31 cellular contexts compared by ENCODE assay signal in genomic region chr9:130945173-130945572, GRCh38. TPM values are rescaled to one million over a fixed set of nuclear protein-coding genes. Genes with fewer than 3 reads are reported as not detected.
A peak's percentile ranks its signal among the peaks of the same experiment; 100 is the strongest.
DNase-seq lines count a peak whose midpoint lies in the region; ATAC-seq, FAIRE-seq and TF ChIP-seq lines count a peak whose summit lies in the region.
"Had no signal": no experiment of that assay in that cellular context is flagged by ENCODE, and none has a peak within 500 bp of the region (broad histone marks: within the 10 kb centered on the region; RNA-seq: fewer than 3 reads in every experiment).

No MANE protein-coding gene starts in this region.

- no peak overlapping the region for H3K9ac ChIP-seq in K562 (ENCODE audit: insufficient read depth in 1 of 2, low read depth in 2 of 2, low read length in 2 of 2)
- H3K9ac ChIP-seq: BLaER1 had no signal

- 7% methylated on average over 9 of the region's 9 CpGs for WGBS in K562 (ENCODE audit: insufficient coverage, low coverage, missing lambda C conversion rate)

- H3K79me2 ChIP-seq in K562 (ENCODE audit: control insufficient read depth, insufficient read depth, low read length) (no peaks in the 10 kb centered on the region), osteoblast (ENCODE audit: insufficient read depth, low read length) (no peaks in the 10 kb centered on the region)

- no peak for TF ChIP-seq EP300 in K562 (IDR thresholded peaks at IDR 0.05; ENCODE audit: low read length)

- no peak for FAIRE-seq in K562 (lab: Jason Lieb, UNC)
- FAIRE-seq: GM12878, GM12892, GM18507, GM19239 had no signal

- BruUV-seq in K562 (replicated peaks; lab: Mats Ljungman, UMichigan): no TSS peak

- H3K27ac ChIP-seq in left ventricle myocardium inferior (replicated peaks) (no peak overlapping the region), K562 (ENCODE audit: extremely low read depth, low read depth, low read length) (no peak overlapping the region), osteoblast (ENCODE audit: low read depth, low read length) (no peak overlapping the region)
- H3K27ac ChIP-seq: 22Rv1, BLaER1 had no signal

- H3K4me3 ChIP-seq in left ventricle myocardium inferior (no peak overlapping the region), K562 (no peak overlapping the region), osteoblast (ENCODE audit: insufficient read depth, low read length) (no peak overlapping the region)
- H3K4me3 ChIP-seq: BLaER1, GM12878 had no signal

- DNase-seq in Right ventricle myocardium inferior (ENCODE audit: missing footprints) (peak; percentile 0), left ventricle myocardium inferior (no peak), K562 (ENCODE audit: extremely low read depth in 1 of 4, low spot score in 3 of 4) (peak in 2 of 4 experiments; percentile 29 to 61), osteoblast (ENCODE audit: insufficient read length, low spot score, missing footprints) (peak; percentile 56), T-helper 2 cell (no peak)
- DNase-seq: ACHN; BE2C; C1 segment of cervical spinal cord; CD4-positive, alpha-beta memory T cell; CD4-positive, CD25-positive, alpha-beta regulatory T cell; CD8-positive, alpha-beta memory T cell; COR-L47; DMS 273 treated with DMSO at 0.1 percent for 48 hours; DMS153; DMS79; DND-41; EL; GDM1 had no signal

- POLR2A ChIA-PET in K562 (lab: Yijun Ruan, JAX): interaction anchor here (0.6 to 7.4 kb wide), 14 partner anchors 8 to 99 kb away, joined by 3 to 93 read pairs (median 4); no protein-coding TSS in a partner anchor

- TF ChIP-seq CTCF in left ventricle myocardium inferior (IDR thresholded peaks at IDR 0.05; ENCODE audit: borderline replicate concordance): no peak
- TF ChIP-seq CTCF in K562 (IDR thresholded peaks at IDR 0.05 in 2 of 3, conservative IDR thresholded peaks at IDR 0.05 in 1 of 3; ENCODE audit: insufficient read depth in 2 of 3, low read depth in 1 of 3, low read length in 3 of 3): no peak
- TF ChIP-seq CTCF in osteoblast (IDR thresholded peaks at IDR 0.05; ENCODE audit: extremely low read depth, low read depth, low read length): no peak

- no peak for TF ChIP-seq RAD21 in K562 (CRISPR knock-in tag; conservative IDR thresholded peaks at IDR 0.05 in 1 of 2, IDR thresholded peaks at IDR 0.05 in 1 of 2)

- H3K36me3 ChIP-seq in left ventricle myocardium inferior (no peaks in the 10 kb centered on the region), K562 (ENCODE audit: control insufficient read depth, insufficient read depth, low read length) (no peaks in the 10 kb centered on the region), osteoblast (ENCODE audit: insufficient read depth, low read length) (no peaks in the 10 kb centered on the region)
- H3K36me3 ChIP-seq: BE2C, BLaER1 had no signal

- H2AFZ ChIP-seq in K562 (ENCODE audit: low read depth, low read length) (no peak overlapping the region), osteoblast (ENCODE audit: low read length) (no peak overlapping the region)

- peaks cover 8% of the 10 kb centered on the region for H3K4me1 ChIP-seq in left ventricle myocardium inferior
- H3K4me1 ChIP-seq in K562 (replicated peaks in 1 of 2; ENCODE audit: control insufficient read depth in 2 of 2, insufficient read depth in 2 of 2, low read length in 2 of 2): peaks cover 6 to 17% of the 10 kb centered on the region in 2 experiments; a peak in 4 of 5 replicates
- no peaks in the 10 kb centered on the region for H3K4me1 ChIP-seq in osteoblast (ENCODE audit: insufficient read depth, low read length)
- H3K4me1 ChIP-seq: BE2C, BLaER1 had no signal

- peaks cover 8% of the 10 kb centered on the region for H3K9me1 ChIP-seq in K562 (ENCODE audit: control insufficient read depth, insufficient read depth, low read length)

- peaks cover 54% of the 10 kb centered on the region for H4K20me1 ChIP-seq in K562 (replicated peaks; ENCODE audit: control insufficient read depth, insufficient read depth, low read length)
- peaks cover 5% of the 10 kb centered on the region for H4K20me1 ChIP-seq in osteoblast (ENCODE audit: insufficient read depth, low read length)

- CTCF ChIA-PET in K562 (lab: Yijun Ruan, JAX; ENCODE audit: low intra/inter-chr PET ratio): no interaction called here

- in situ Hi-C loops in K562 (cut with MboI): no loop called here

- intact Hi-C loops in Right ventricle myocardium inferior (cut with DNase I): no loop called here
- intact Hi-C loops in left ventricle myocardium inferior (cut with micrococcal nuclease): loop anchor here (10.0 kb wide), 1 partner anchor 240 kb away; no protein-coding TSS in a partner anchor
- intact Hi-C loops in K562 (cut with micrococcal nuclease): no loop called here

- H3K27me3 ChIP-seq in left ventricle myocardium inferior (ENCODE audit: low read depth): peaks cover 73% of the 10 kb centered on the region
- H3K27me3 ChIP-seq in K562 (ENCODE audit: control insufficient read depth in 2 of 2, insufficient read depth in 2 of 2, low read length in 2 of 2): peaks cover 40 to 82% of the 10 kb centered on the region in 2 experiments
- peaks cover 40% of the 10 kb centered on the region for H3K27me3 ChIP-seq in osteoblast (ENCODE audit: insufficient read depth, low read length)

- no peak for ATAC-seq in Right ventricle myocardium inferior
- ATAC-seq in K562: no peak
- ATAC-seq in GM18868 (IDR thresholded peaks at IDR 0.05; ENCODE audit: unreplicated experiment): no peak
- ATAC-seq: GM12878 had no signal

- no peak for TF ChIP-seq POLR2A in K562 (conservative IDR thresholded peaks at IDR 0.05)

- H3K4me2 ChIP-seq in K562 (ENCODE audit: insufficient read depth, low read length) (no peak overlapping the region), osteoblast (ENCODE audit: insufficient read depth, low read length) (no peak overlapping the region)
- H3K4me2 ChIP-seq: BLaER1 had no signal

- H3K9me3 ChIP-seq in left ventricle myocardium inferior (replicated peaks): peaks cover 6% of the 10 kb centered on the region
- H3K9me3 ChIP-seq in K562 (replicated peaks; ENCODE audit: control insufficient read depth, insufficient read depth, low read depth, low read length): peaks cover 6% of the 10 kb centered on the region
- H3K9me3 ChIP-seq in osteoblast (ENCODE audit: low read depth, low read length): peaks cover 4% of the 10 kb centered on the region
- H3K9me3 ChIP-seq: BE2C had no signal

TF ChIP-seq in K562, 482 proteins besides CTCF, POLR2A, EP300 and RAD21 (continues in another document):
- TF ChIP-seq ZNF76 (CRISPR knock-in tag; IDR thresholded peaks at IDR 0.05; ENCODE audit: borderline replicate concordance): no peak
- no peak for TF ChIP-seq POLR3G (IDR thresholded peaks at IDR 0.05; ENCODE audit: extremely low read depth, insufficient read length, insufficient replicate concordance)
- no peak for TF ChIP-seq HMG20A (CRISPR knock-in tag; conservative IDR thresholded peaks at IDR 0.05)
- no peak for TF ChIP-seq KLF6 (CRISPR knock-in tag; IDR thresholded peaks at IDR 0.05; ENCODE audit: borderline replicate concordance)
- no peak for TF ChIP-seq CBX1 (IDR thresholded peaks at IDR 0.05; ENCODE audit: low read depth)
- TF ChIP-seq RFX1 (IDR thresholded peaks at IDR 0.05): no peak

RNA-seq across cellular contexts. Expression of gene FIBCD1, which starts 6.1 kb away (rescaled TPM):
- total RNA-seq in Right ventricle myocardium inferior: 0.57 TPM
- total RNA-seq in left ventricle myocardium inferior: 0.58 TPM
- 0.21 TPM in 1 of 2 replicates, not detected in the other for total RNA-seq in K562 (2011; cell fraction: chromatin; rRNA removed; ENCODE audit: low replicate concordance)
- not detected in 2 replicates for total RNA-seq in K562 (2011; cell fraction: nucleolus; rRNA removed)
- not detected in 2 replicates for total RNA-seq in K562 (2011; cell fraction: nucleoplasm; rRNA removed)
- total RNA-seq in K562 (2014; rRNA removed): 1.00 and 2.1 TPM in 2 replicates
- 0.95 TPM in 1 of 2 replicates, not detected in the other for total RNA-seq in K562 (2014; rRNA removed; fragmentation: Illumina TruSeq; extraction: Trizol)
- not detected in 2 replicates for total RNA-seq in K562 (2015; rRNA removed; fragmentation: Illumina TruSeq; extraction: Trizol)
- total RNA-seq in K562 (2021): 0.71 and 1.5 TPM in 2 replicates
- 0.79 and 1.2 TPM in 2 replicates for polyA plus RNA-seq in K562 (2011; rRNA removed)
- 2.1 and 3.8 TPM in 2 replicates for polyA plus RNA-seq in K562 (2011; cell fraction: cytosol; rRNA removed)
- polyA plus RNA-seq in K562 (2011; cell fraction: nucleus; rRNA removed): 1.2 TPM in 2 replicates
- polyA plus RNA-seq in K562 (2012): 0.91 and 1.3 TPM in 2 replicates
- not detected in 2 replicates for polyA plus RNA-seq in K562 (2014; fragmentation: Illumina TruSeq; extraction: Trizol)
- polyA plus RNA-seq in K562 (2014; fragmentation: Nextera tagmentation; extraction: Ambion mirVana): not detected
- polyA plus RNA-seq in K562 (2014; rRNA removed): 0.53 and 2.7 TPM in 2 replicates
- polyA minus RNA-seq in K562 (2011; rRNA and poly(A)+ RNA removed): not detected in 2 replicates
- not detected in 2 replicates for polyA minus RNA-seq in K562 (2011; cell fraction: cytosol; rRNA and poly(A)+ RNA removed)
- 0.67 TPM in 1 of 2 replicates, not detected in the other for polyA minus RNA-seq in K562 (2011; cell fraction: nucleus; rRNA and poly(A)+ RNA removed)
- 5.1 and 5.3 TPM in 2 replicates for total RNA-seq in osteoblast
- total RNA-seq: CD4-positive, alpha-beta memory T cell; CD4-positive, CD25-positive, alpha-beta regulatory T cell; CD8-positive, alpha-beta memory T cell had no signal
- polyA plus RNA-seq: CD14-positive monocyte; CD4-positive, alpha-beta memory T cell; CD4-positive, CD25-positive, alpha-beta regulatory T cell; CD8-positive, alpha-beta memory T cell had no signal

RNA-seq across cellular contexts. Expression of gene QRFP, which starts 48.6 kb away (rescaled TPM):
- total RNA-seq in Right ventricle myocardium inferior (not detected), left ventricle myocardium inferior (not detected), K562 (2014; rRNA removed) (not detected in 2 replicates), K562 (2014; rRNA removed; fragmentation: Illumina TruSeq; extraction: Trizol) (not detected in 2 replicates), K562 (2015; rRNA removed; fragmentation: Illumina TruSeq; extraction: Trizol) (not detected in 2 replicates), K562 (2021) (not detected in 2 replicates), osteoblast (not detected in 2 replicates)
- total RNA-seq in K562 (2011; cell fraction: chromatin; rRNA removed; ENCODE audit: low replicate concordance): not detected in 2 replicates
- not detected in 2 replicates for total RNA-seq in K562 (2011; cell fraction: nucleolus; rRNA removed)
- not detected in 2 replicates for total RNA-seq in K562 (2011; cell fraction: nucleoplasm; rRNA removed)
- polyA plus RNA-seq in K562 (2011; rRNA removed) (not detected in 2 replicates), K562 (2014; fragmentation: Illumina TruSeq; extraction: Trizol) (not detected in 2 replicates), K562 (2014; fragmentation: Nextera tagmentation; extraction: Ambion mirVana) (not detected), K562 (2014; rRNA removed) (not detected in 2 replicates)
- polyA plus RNA-seq in K562 (2011; cell fraction: cytosol; rRNA removed): not detected in 2 replicates
- not detected in 2 replicates for polyA plus RNA-seq in K562 (2011; cell fraction: nucleus; rRNA removed)
- polyA plus RNA-seq in K562 (2012): 0.51 and 0.70 TPM in 2 replicates
- polyA minus RNA-seq in K562 (2011; rRNA and poly(A)+ RNA removed): not detected in 2 replicates
- not detected in 2 replicates for polyA minus RNA-seq in K562 (2011; cell fraction: cytosol; rRNA and poly(A)+ RNA removed)
- not detected in 2 replicates for polyA minus RNA-seq in K562 (2011; cell fraction: nucleus; rRNA and poly(A)+ RNA removed)
- total RNA-seq: A172; A673; CD4-positive, alpha-beta memory T cell; CD4-positive, CD25-positive, alpha-beta regulatory T cell; CD8-positive, alpha-beta memory T cell; Daoy; G401; GM12878 had no signal
- polyA plus RNA-seq: AG04450; CD4-positive, alpha-beta memory T cell; CD4-positive, CD25-positive, alpha-beta regulatory T cell; CD8-positive, alpha-beta memory T cell; GM12878 had no signal

Comparison
In these comparisons a context has a peak if more than half of its experiments do, and no peak if none do; other contexts are left out.
1. DNase-seq: peak in Right ventricle myocardium inferior (single experiment) and osteoblast (single experiment); none in left ventricle myocardium inferior (single experiment) and T-helper 2 cell (0 of 5).